ENCODE assay signal across 13 cellular contexts in genomic region chr11:48024635-48025071, GRCh38. TPM values are rescaled to one million over a fixed set of nuclear protein-coding genes. Genes with fewer than 3 reads are reported as not detected.
DNase-seq lines count a peak whose midpoint lies in the region; ATAC-seq and TF ChIP-seq lines count a peak whose summit lies in the region.
"Had no signal": no experiment of that assay in that cellular context is flagged by ENCODE, and none has a peak within 500 bp of the region (broad histone marks: within the 10 kb centered on the region; RNA-seq: fewer than 3 reads in every experiment).

No MANE protein-coding gene starts in this region.

- WGBS in endodermal cell (ENCODE audit: insufficient coverage in 1 of 2, insufficient read length in 1 of 2), 2 experiments = 70 to 79% methylated on average over 5 of the region's 5 CpGs

- no peak overlapping the region for H3K27ac ChIP-seq in endodermal cell (ENCODE audit: low read depth, low read length)
- no peak overlapping the region for H3K27ac ChIP-seq in coronary artery
- H3K27ac ChIP-seq: pancreas, suprapubic skin had no signal

- H3K4me1 ChIP-seq in endodermal cell (ENCODE audit: control insufficient read depth, insufficient read depth, low read length) = peaks cover 6% of the 10 kb centered on the region

- H3K27me3 ChIP-seq in endodermal cell (ENCODE audit: control insufficient read depth, insufficient read depth, low read length, poor library complexity, severe bottlenecking) = no peaks in the 10 kb centered on the region
- H3K27me3 ChIP-seq: pancreas, suprapubic skin had no signal

- peaks cover 62% of the 10 kb centered on the region for H3K4me1 Mint-ChIP-seq in activated CD4-positive, alpha-beta T cell treated with anti-CD3 and anti-CD28 coated beads, Interleukin-2, amount 10 ng/mL, durations not matched to agents 7 days and 5 days
- peaks cover 46% of the 10 kb centered on the region for H3K4me1 Mint-ChIP-seq in activated CD4-positive, alpha-beta T cell treated with anti-CD3 and anti-CD28 coated beads for 36 hours
- peaks cover 43% of the 10 kb centered on the region for H3K4me1 Mint-ChIP-seq in endodermal cell
- peaks cover 50% of the 10 kb centered on the region for H3K4me1 Mint-ChIP-seq in stimulated activated memory B cell treated with anti-CD40 and anti-IgM and Interleukin-4, amounts not matched to agents 10 μg/mL and 1 μg/mL and 100 μg/mL, for 72 hours
- peaks cover 18 to 73% (median 39%) of the 10 kb centered on the region in 4 donors for H3K4me1 Mint-ChIP-seq in naive thymus-derived CD8-positive, alpha-beta T cell

- POLR2A ChIA-PET in activated CD4-positive, alpha-beta T cell treated with anti-CD3 and anti-CD28 coated beads, Interleukin-2, amount 10 ng/mL, durations not matched to agents 7 days and 5 days (lab: Charles Lee) = no interaction called here
- POLR2A ChIA-PET in activated CD4-positive, alpha-beta T cell treated with anti-CD3 and anti-CD28 coated beads for 36 hours (lab: Charles Lee) = no interaction called here
- POLR2A ChIA-PET in naive thymus-derived CD8-positive, alpha-beta T cell (lab: Charles Lee) = interaction anchor here (0.6 to 1.2 kb wide), 3 partner anchors 14 to 76 kb away, joined by 3 to 6 read pairs (median 3); no protein-coding TSS in a partner anchor

- no peaks in the 10 kb centered on the region for H3K9me3 ChIP-seq in endodermal cell (ENCODE audit: control insufficient read depth, low read length)
- H3K9me3 ChIP-seq: pancreas, suprapubic skin had no signal

- TF ChIP-seq CTCF in endodermal cell (conservative IDR thresholded peaks at IDR 0.05) (no peak), coronary artery (IDR thresholded peaks at IDR 0.05) (no peak)

- H3K9ac ChIP-seq in endodermal cell (ENCODE audit: extremely low read depth, low read length, poor library complexity, severe bottlenecking) = no peak overlapping the region

- no peaks in the 10 kb centered on the region for H3K9me3 Mint-ChIP-seq in activated CD4-positive, alpha-beta T cell treated with anti-CD3 and anti-CD28 coated beads, Interleukin-2, amount 10 ng/mL, durations not matched to agents 7 days and 5 days
- no peaks in the 10 kb centered on the region for H3K9me3 Mint-ChIP-seq in activated CD4-positive, alpha-beta T cell treated with anti-CD3 and anti-CD28 coated beads for 36 hours (ENCODE audit: low read depth)
- no peaks in the 10 kb centered on the region for H3K9me3 Mint-ChIP-seq in endodermal cell
- no peaks in the 10 kb centered on the region for H3K9me3 Mint-ChIP-seq in stimulated activated memory B cell treated with anti-CD40 and anti-IgM and Interleukin-4, amounts not matched to agents 10 μg/mL and 1 μg/mL and 100 μg/mL, for 72 hours
- H3K9me3 Mint-ChIP-seq in naive thymus-derived CD8-positive, alpha-beta T cell = no peaks in the 10 kb centered on the region
- H3K9me3 Mint-ChIP-seq: activated naive CD4-positive, alpha-beta T cell treated with anti-CD3 and anti-CD28 coated beads, Interleukin-2, amount 10 ng/mL, durations not matched to agents 7 days and 5 days had no signal

- H3K27me3 Mint-ChIP-seq in activated CD4-positive, alpha-beta T cell treated with anti-CD3 and anti-CD28 coated beads, Interleukin-2, amount 10 ng/mL, durations not matched to agents 7 days and 5 days = no peaks in the 10 kb centered on the region
- no peaks in the 10 kb centered on the region for H3K27me3 Mint-ChIP-seq in activated CD4-positive, alpha-beta T cell treated with anti-CD3 and anti-CD28 coated beads for 36 hours
- H3K27me3 Mint-ChIP-seq in endodermal cell (ENCODE audit: insufficient read depth) = no peaks in the 10 kb centered on the region
- H3K27me3 Mint-ChIP-seq in stimulated activated memory B cell treated with anti-CD40 and anti-IgM and Interleukin-4, amounts not matched to agents 10 μg/mL and 1 μg/mL and 100 μg/mL, for 72 hours = no peaks in the 10 kb centered on the region
- no peaks in the 10 kb centered on the region for H3K27me3 Mint-ChIP-seq in naive thymus-derived CD8-positive, alpha-beta T cell
- H3K27me3 Mint-ChIP-seq: activated naive CD4-positive, alpha-beta T cell treated with anti-CD3 and anti-CD28 coated beads, Interleukin-2, amount 10 ng/mL, durations not matched to agents 7 days and 5 days had no signal

- peak overlapping the region; percentile 68 for H3K27ac Mint-ChIP-seq in activated CD4-positive, alpha-beta T cell treated with anti-CD3 and anti-CD28 coated beads, Interleukin-2, amount 10 ng/mL, durations not matched to agents 7 days and 5 days
- H3K27ac Mint-ChIP-seq in activated CD4-positive, alpha-beta T cell treated with anti-CD3 and anti-CD28 coated beads for 36 hours = no peak overlapping the region
- H3K27ac Mint-ChIP-seq in endodermal cell = peak overlapping the region; percentile 5
- H3K27ac Mint-ChIP-seq in stimulated activated memory B cell treated with anti-CD40 and anti-IgM and Interleukin-4, amounts not matched to agents 10 μg/mL and 1 μg/mL and 100 μg/mL, for 72 hours = peak overlapping the region; percentile 10
- peak overlapping the region in 4 of 10 donors; percentile 55 to 62 (median 58) for H3K27ac Mint-ChIP-seq in naive thymus-derived CD8-positive, alpha-beta T cell
- H3K27ac Mint-ChIP-seq: activated naive CD4-positive, alpha-beta T cell treated with anti-CD3 and anti-CD28 coated beads, Interleukin-2, amount 10 ng/mL, durations not matched to agents 7 days and 5 days had no signal

- CTCF ChIA-PET in activated CD4-positive, alpha-beta T cell treated with anti-CD3 and anti-CD28 coated beads, Interleukin-2, amount 10 ng/mL, durations not matched to agents 7 days and 5 days (lab: Charles Lee) = interaction anchor here (0.5 to 1.8 kb wide), 9 partner anchors 10 to 151 kb away, joined by 3 to 5 read pairs (median 3); no protein-coding TSS in a partner anchor
- CTCF ChIA-PET in activated CD4-positive, alpha-beta T cell treated with anti-CD3 and anti-CD28 coated beads for 36 hours (lab: Charles Lee) = interaction anchor here (1.1 to 1.2 kb wide), 2 partner anchors 9 to 89 kb away, joined by 3 to 5 read pairs; no protein-coding TSS in a partner anchor

- no peak overlapping the region for H3K4me3 Mint-ChIP-seq in activated CD4-positive, alpha-beta T cell treated with anti-CD3 and anti-CD28 coated beads, Interleukin-2, amount 10 ng/mL, durations not matched to agents 7 days and 5 days
- H3K4me3 Mint-ChIP-seq in activated CD4-positive, alpha-beta T cell treated with anti-CD3 and anti-CD28 coated beads for 36 hours = no peak overlapping the region
- H3K4me3 Mint-ChIP-seq in endodermal cell = no peak overlapping the region
- H3K4me3 Mint-ChIP-seq in stimulated activated memory B cell treated with anti-CD40 and anti-IgM and Interleukin-4, amounts not matched to agents 10 μg/mL and 1 μg/mL and 100 μg/mL, for 72 hours = no peak overlapping the region
- no peak overlapping the region for H3K4me3 Mint-ChIP-seq in naive thymus-derived CD8-positive, alpha-beta T cell
- H3K4me3 Mint-ChIP-seq: activated naive CD4-positive, alpha-beta T cell treated with anti-CD3 and anti-CD28 coated beads, Interleukin-2, amount 10 ng/mL, durations not matched to agents 7 days and 5 days had no signal

- DNase-seq in activated CD4-positive, alpha-beta T cell treated with anti-CD3 and anti-CD28 coated beads, Interleukin-2, amount 10 ng/mL, durations not matched to agents 7 days and 5 days = no peak
- DNase-seq in activated CD4-positive, alpha-beta T cell treated with anti-CD3 and anti-CD28 coated beads for 36 hours = no peak
- DNase-seq in NCI-H526 treated with DMSO at 0.1 percent for 48 hours (lab: John Stamatoyannopoulos, UW) (peak; percentile 58), endodermal cell (no peak), coronary artery (ENCODE audit: low spot score) (no peak)
- no peak for DNase-seq in naive thymus-derived CD8-positive, alpha-beta T cell
- no peak for DNase-seq in activated CD4-positive, CD25-positive, alpha-beta regulatory T cell treated with anti-CD3 and anti-CD28 coated beads, Interleukin-2, amount 50 U/mL, for 72 hours
- DNase-seq: activated naive CD4-positive, alpha-beta T cell treated with anti-CD3 and anti-CD28 coated beads, Interleukin-2, amount 10 ng/mL, durations not matched to agents 7 days and 5 days; NCI-H1436; stimulated activated CD4-positive, alpha-beta T cell treated with anti-CD3 and anti-CD28 coated beads, Interleukin-2, amount 100 ng/mL, for 48 hours had no signal

- intact Hi-C loops in activated CD4-positive, alpha-beta T cell treated with anti-CD3 and anti-CD28 coated beads for 36 hours (cut with DNase I, micrococcal nuclease) = loop anchor here in 1 of 2 experiments (2.0 kb wide), 1 partner anchor 24 kb away; no protein-coding TSS in a partner anchor

- H3K36me3 ChIP-seq in endodermal cell (ENCODE audit: control insufficient read depth, insufficient read depth, low read length) = no peaks in the 10 kb centered on the region
- H3K36me3 ChIP-seq: pancreas, suprapubic skin had no signal

- peaks cover 57% of the 10 kb centered on the region for H3K36me3 Mint-ChIP-seq in activated CD4-positive, alpha-beta T cell treated with anti-CD3 and anti-CD28 coated beads, Interleukin-2, amount 10 ng/mL, durations not matched to agents 7 days and 5 days (ENCODE audit: low read depth)
- peaks cover 15% of the 10 kb centered on the region for H3K36me3 Mint-ChIP-seq in activated CD4-positive, alpha-beta T cell treated with anti-CD3 and anti-CD28 coated beads for 36 hours (ENCODE audit: low read depth)
- peaks cover 5% of the 10 kb centered on the region for H3K36me3 Mint-ChIP-seq in endodermal cell (ENCODE audit: low read depth)
- H3K36me3 Mint-ChIP-seq in stimulated activated memory B cell treated with anti-CD40 and anti-IgM and Interleukin-4, amounts not matched to agents 10 μg/mL and 1 μg/mL and 100 μg/mL, for 72 hours = peaks cover 12% of the 10 kb centered on the region
- no peaks in the 10 kb centered on the region for H3K36me3 Mint-ChIP-seq in naive thymus-derived CD8-positive, alpha-beta T cell

- ATAC-seq in activated CD4-positive, alpha-beta T cell treated with anti-CD3 and anti-CD28 coated beads for 36 hours = no peak
- no peak for ATAC-seq in stimulated activated memory B cell treated with anti-CD40 and anti-IgM and Interleukin-4, amounts not matched to agents 10 μg/mL and 1 μg/mL and 100 μg/mL, for 72 hours
- no peak for ATAC-seq in naive thymus-derived CD8-positive, alpha-beta T cell

- H3K4me3 ChIP-seq in endodermal cell (ENCODE audit: low read length) = no peak overlapping the region
- no peak overlapping the region for H3K4me3 ChIP-seq in coronary artery
- H3K4me3 ChIP-seq: pancreas, suprapubic skin had no signal

RNA-seq across cellular contexts. Expression of gene PTPRJ, which starts 44.3 kb away (rescaled TPM):
- 10 to 100 TPM; 75.2 to 81.3 TPM for total RNA-seq in activated CD4-positive, alpha-beta T cell treated with anti-CD3 and anti-CD28 coated beads, Interleukin-2, amount 10 ng/mL, durations not matched to agents 7 days and 5 days
- 10 to 100 TPM; 20.8 to 21.3 TPM for total RNA-seq in activated CD4-positive, alpha-beta T cell treated with anti-CD3 and anti-CD28 coated beads for 36 hours
- total RNA-seq in endodermal cell = 10 to 100 TPM; 26.5 to 37.4 TPM
- polyA plus RNA-seq in endodermal cell (2013, experiment 1 of 2) = 11.9 TPM
- 12.4 TPM for polyA plus RNA-seq in endodermal cell (2013, experiment 2 of 2)
- 10 to 100 TPM; 21.7 to 23.7 TPM for total RNA-seq in naive thymus-derived CD8-positive, alpha-beta T cell
- polyA plus RNA-seq in naive thymus-derived CD8-positive, alpha-beta T cell = 10 to 100 TPM in 1 of 3 donors, 1 to 10 TPM in 2; 4.3 to 10.2 (median 5.3) TPM
